8 cellular contexts compared by ENCODE assay signal in genomic region chr2:201070966-201071304, GRCh38. TPM values are rescaled to one million over a fixed set of nuclear protein-coding genes. Genes with fewer than 3 reads are reported as not detected.
DNase-seq lines count a peak whose midpoint lies in the region; ATAC-seq and TF ChIP-seq lines count a peak whose summit lies in the region.

No MANE protein-coding gene starts in this region.

- no peaks in the 10 kb centered on the region for H3K9me3 Mint-ChIP-seq in endothelial cell (ENCODE audit: unreplicated experiment)
- H3K9me3 Mint-ChIP-seq in neural progenitor cell = no peaks in the 10 kb centered on the region

- H3K79me2 ChIP-seq in neural progenitor cell (ENCODE audit: low read depth) = peaks cover 70% of the 10 kb centered on the region

- DNase-seq in left ventricle myocardium inferior (no peak), left cardiac atrium (no peak), RPMI8226 (peak; percentile 18), endothelial cell (ENCODE audit: low spot score) (no peak), neural progenitor cell (ENCODE audit: low spot score) (peak; percentile 3)
- no peak for DNase-seq in stimulated activated CD4-positive, alpha-beta T cell treated with anti-CD3 and anti-CD28 coated beads, Interleukin-2, amount 100 ng/mL, for 24 hours

- peaks cover 15% of the 10 kb centered on the region for H3F3A ChIP-seq in neural progenitor cell (ENCODE audit: low read depth)

- H3K4me3 Mint-ChIP-seq in endothelial cell (ENCODE audit: unreplicated experiment) = peak overlapping the region; percentile 100
- peak overlapping the region; percentile 97 for H3K4me3 Mint-ChIP-seq in neural progenitor cell

- H3K4me3 ChIP-seq in left ventricle myocardium inferior = peak overlapping the region; percentile 95
- peak overlapping the region; percentile 88 for H3K4me3 ChIP-seq in neural progenitor cell

- peak overlapping the region; percentile 67 for H3K9ac ChIP-seq in neural progenitor cell

- H3K4me1 ChIP-seq in left ventricle myocardium inferior (peaks cover 95% of the 10 kb centered on the region), neural progenitor cell (peaks cover 11% of the 10 kb centered on the region)

- H3K4me1 Mint-ChIP-seq in endothelial cell (ENCODE audit: unreplicated experiment) = peaks cover 35% of the 10 kb centered on the region
- H3K4me1 Mint-ChIP-seq in neural progenitor cell = peaks cover 26% of the 10 kb centered on the region

- H3K27ac Mint-ChIP-seq in endothelial cell (ENCODE audit: unreplicated experiment) = peak overlapping the region; percentile 49
- no peak overlapping the region for H3K27ac Mint-ChIP-seq in neural progenitor cell

- H3K27me3 ChIP-seq in left ventricle myocardium inferior (ENCODE audit: low read depth) = no peaks in the 10 kb centered on the region
- H3K27me3 ChIP-seq in neural progenitor cell = no peaks in the 10 kb centered on the region

- H3K4me2 ChIP-seq in neural progenitor cell = peak overlapping the region; percentile 97

- H4K20me1 ChIP-seq in neural progenitor cell (ENCODE audit: low read depth) = no peaks in the 10 kb centered on the region

- H3K27me3 Mint-ChIP-seq in endothelial cell (ENCODE audit: unreplicated experiment) (peaks cover 3% of the 10 kb centered on the region), neural progenitor cell (ENCODE audit: insufficient read depth, low read depth) (peaks cover 2% of the 10 kb centered on the region)

- intact Hi-C loops in left ventricle myocardium inferior (cut with micrococcal nuclease) (no loop called here), left cardiac atrium (cut with DNase I) (loop anchor here (5.0 to 10.0 kb wide), 4 partner anchors 46 to 109 kb away; partner anchors contain the start of genes CFLAR (in 1 of the 2) and ORC2 (in 1 of the 2))

- peaks cover 5% of the 10 kb centered on the region for H3K36me3 Mint-ChIP-seq in endothelial cell (ENCODE audit: low read depth, unreplicated experiment)
- no peaks in the 10 kb centered on the region for H3K36me3 Mint-ChIP-seq in neural progenitor cell

- H3K9me3 ChIP-seq in left ventricle myocardium inferior (replicated peaks) (no peaks in the 10 kb centered on the region), neural progenitor cell (ENCODE audit: low read depth) (no peaks in the 10 kb centered on the region)

- H3K36me3 ChIP-seq in left ventricle myocardium inferior (no peaks in the 10 kb centered on the region), neural progenitor cell (no peaks in the 10 kb centered on the region)

- H3K27ac ChIP-seq in left ventricle myocardium inferior (replicated peaks) = peak overlapping the region; percentile 93
- no peak overlapping the region for H3K27ac ChIP-seq in neural progenitor cell

- ATAC-seq in left cardiac atrium (no peak), GM21515 (IDR thresholded peaks at IDR 0.05; ENCODE audit: unreplicated experiment) (no peak), HG02970 (IDR thresholded peaks at IDR 0.05; ENCODE audit: low FRiP score, unreplicated experiment) (no peak)

- TF ChIP-seq CTCF in left ventricle myocardium inferior (IDR thresholded peaks at IDR 0.05; ENCODE audit: borderline replicate concordance) = no peak
- no peak for TF ChIP-seq CTCF in endothelial cell (IDR thresholded peaks at IDR 0.05; ENCODE audit: unreplicated experiment)
- no peak for TF ChIP-seq CTCF in neural progenitor cell (IDR thresholded peaks at IDR 0.05)

- peak overlapping the region; percentile 96 for H2AFZ ChIP-seq in neural progenitor cell (replicated peaks)

RNA-seq across cellular contexts. Expression of gene HYCC2, which starts 0.5 kb away (rescaled TPM):
- total RNA-seq in left ventricle myocardium inferior (11.5 TPM), left cardiac atrium (10 to 100 TPM; 15.2 to 17.9 TPM), endothelial cell (ENCODE audit: unreplicated experiment) (25.1 TPM), neural progenitor cell (ENCODE audit: low replicate concordance) (6.8 and 9.1 TPM in 2 replicates)

RNA-seq across cellular contexts. Expression of gene NDUFB3, which starts 0.9 kb away (rescaled TPM):
- total RNA-seq in left ventricle myocardium inferior (466 TPM), left cardiac atrium (100 to 1,000 TPM; 325 to 342 TPM), endothelial cell (ENCODE audit: unreplicated experiment) (82.3 TPM), neural progenitor cell (ENCODE audit: low replicate concordance) (50.1 and 125 TPM in 2 replicates)

RNA-seq across cellular contexts. Expression of gene CFLAR, which starts 45.0 kb away (rescaled TPM):
- total RNA-seq in left ventricle myocardium inferior = 238 TPM
- total RNA-seq in left cardiac atrium = 100 to 1,000 TPM; 195 to 255 TPM
- 241 TPM for total RNA-seq in endothelial cell (ENCODE audit: unreplicated experiment)
- total RNA-seq in neural progenitor cell (ENCODE audit: low replicate concordance) = 10.9 and 11.4 TPM in 2 replicates

Comparison
In these comparisons a context has a peak if more than half of its experiments do, and no peak if none do; other contexts are left out.
1. DNase-seq: peak in RPMI8226 (single experiment) and neural progenitor cell (single experiment); none in left ventricle myocardium inferior (single experiment), left cardiac atrium (single experiment), endothelial cell (single experiment) and stimulated activated CD4-positive, alpha-beta T cell treated with anti-CD3 and anti-CD28 coated beads, Interleukin-2, amount 100 ng/mL, for 24 hours (0 of 2).
2. RNA of gene CFLAR, which starts 45.0 kb away (total RNA-seq): 195 to 255 TPM in left cardiac atrium, 241 TPM in endothelial cell (single experiment) and 238 TPM in left ventricle myocardium inferior (single experiment); 10.9 to 11.4 TPM in neural progenitor cell; every median in the first group is over 10 times any median in the second.